Comparison of ENCODE assay signal across 29 cellular contexts in the genomic region with DNA sequence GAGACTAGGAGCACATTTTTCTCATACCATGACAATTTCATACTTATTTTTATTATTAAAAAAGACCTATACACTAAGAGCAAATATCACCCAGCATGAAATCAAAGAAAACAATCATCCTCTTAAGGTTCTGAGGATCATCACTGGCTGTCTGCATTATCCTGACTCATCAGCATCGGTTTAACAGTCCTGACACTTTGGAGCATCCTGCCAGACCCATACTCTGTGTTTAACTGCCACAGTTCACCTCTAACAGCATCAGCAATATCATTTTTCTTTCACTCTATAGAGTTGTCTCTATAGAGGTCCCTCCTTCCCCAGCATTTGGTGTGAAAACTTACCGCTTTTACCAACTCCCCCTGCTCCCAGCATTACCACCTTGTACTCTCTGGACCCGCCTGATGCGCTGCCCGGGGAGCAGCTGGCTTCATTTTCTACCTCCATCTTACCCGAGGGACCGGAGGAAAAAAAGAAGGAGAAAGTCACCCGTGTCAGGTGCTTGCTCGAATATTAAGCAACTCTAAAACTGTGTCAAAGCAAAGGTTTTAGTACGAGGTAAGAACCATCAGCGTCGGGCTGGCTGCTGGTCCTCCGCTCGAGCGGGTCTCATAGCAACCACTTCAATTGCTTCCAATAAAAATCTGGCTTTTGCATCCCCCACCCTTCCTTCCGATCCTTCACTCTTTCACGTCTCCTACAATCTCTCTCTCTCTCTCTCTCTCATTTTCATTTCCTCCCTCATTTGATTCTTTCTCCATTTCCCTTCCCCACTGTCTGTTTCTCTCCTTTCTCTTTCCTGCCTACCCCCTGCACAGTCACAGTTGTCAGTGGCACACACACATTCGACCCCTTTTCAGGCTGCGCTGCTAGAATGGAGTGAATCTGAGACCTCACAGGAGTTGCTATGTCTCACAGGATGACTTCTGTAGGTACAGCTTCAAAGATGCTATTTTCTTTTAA. TPM values are rescaled to one million over a fixed set of nuclear protein-coding genes. Genes with fewer than 3 reads are reported as not detected.
A peak's percentile ranks its signal among the peaks of the same experiment; 100 is the strongest.
DNase-seq lines count a peak whose midpoint lies in the region; TF ChIP-seq lines count a peak whose summit lies in the region.
"Had no signal": no experiment of that assay in that cellular context is flagged by ENCODE, and none has a peak within 500 bp of the region (broad histone marks: within the 10 kb centered on the region; RNA-seq: fewer than 3 reads in every experiment).

A gene (minus strand): TSS at position 610 of the 960 bp plus-strand sequence.

- no peaks in the 10 kb centered on the region for H3K36me3 Mint-ChIP-seq in neural progenitor cell
- H3K36me3 Mint-ChIP-seq: activated naive CD4-positive, alpha-beta T cell treated with anti-CD3 and anti-CD28 coated beads, Interleukin-2, amount 50 U/mL, for 72 hours; CD14-positive monocyte; immature natural killer cell; naive B cell had no signal

- no peak for TF ChIP-seq CTCF in HEK293 (tag by site-specific recombination; IDR thresholded peaks at IDR 0.05)
- no peak for TF ChIP-seq CTCF in neural progenitor cell (IDR thresholded peaks at IDR 0.05)
- no peak for TF ChIP-seq CTCF in uterus (IDR thresholded peaks at IDR 0.05)
- TF ChIP-seq CTCF in ovary (IDR thresholded peaks at IDR 0.05): no peak

- WGBS in ovary, 3 donors: 57 to 60% (median 59%) methylated on average over 19 of the region's 19 CpGs

- TF ChIP-seq EP300 in ovary (IDR thresholded peaks at IDR 0.05): no peak

- no peaks in the 10 kb centered on the region for H4K20me1 ChIP-seq in neural progenitor cell (ENCODE audit: low read depth)

- intact Hi-C loops in uterus (cut with DNase I; ENCODE audit: low total_unique reads) (no loop called here), ovary (cut with DNase I) (no loop called here)

- H3K4me3 Mint-ChIP-seq in neural progenitor cell: no peak within 1 kb of the TSS
- H3K4me3 Mint-ChIP-seq: activated B cell treated with CpG ODN at 0.5 μM for 24 hours; activated T-helper 17 cell treated with anti-CD3 and anti-CD28 coated beads, Interleukin-2, amount 50 U/mL, for 72 hours; CD14-positive monocyte; immature natural killer cell; naive B cell had no signal

- H3K27ac Mint-ChIP-seq in neural progenitor cell: no peak within 1 kb of the TSS
- H3K27ac Mint-ChIP-seq: activated B cell treated with CpG ODN at 0.5 μM for 24 hours; activated naive CD4-positive, alpha-beta T cell treated with anti-CD3 and anti-CD28 coated beads, Interleukin-2, amount 50 U/mL, for 72 hours; activated T-helper 17 cell treated with anti-CD3 and anti-CD28 coated beads, Interleukin-2, amount 50 U/mL, for 72 hours; CD14-positive monocyte; immature natural killer cell; naive B cell had no signal

- CTCF ChIA-PET in HEK293 (lab: Yijun Ruan, JAX): interaction anchor here (0.7 kb wide), 1 partner anchor 9 kb away, joined by 4 read pairs; no protein-coding TSS in a partner anchor

- H3K9ac ChIP-seq in neural progenitor cell: no peak within 1 kb of the TSS

- H3K4me3 ChIP-seq in HEK293 (ENCODE audit: low read depth, low read length): no peak within 1 kb of the TSS
- no peak within 1 kb of the TSS for H3K4me3 ChIP-seq in neural progenitor cell
- H3K4me3 ChIP-seq in uterus: no peak within 1 kb of the TSS
- no peak within 1 kb of the TSS for H3K4me3 ChIP-seq in ovary
- H3K4me3 ChIP-seq: pancreas had no signal

- no peaks in the 10 kb centered on the region for H3K9me3 Mint-ChIP-seq in neural progenitor cell
- H3K9me3 Mint-ChIP-seq: activated B cell treated with CpG ODN at 0.5 μM for 24 hours, CD14-positive monocyte had no signal

- H3K27ac ChIP-seq in HEK293 (ENCODE audit: extremely low read depth, low read depth, low read length): no peak within 1 kb of the TSS
- H3K27ac ChIP-seq in neural progenitor cell: no peak within 1 kb of the TSS
- no peak within 1 kb of the TSS for H3K27ac ChIP-seq in uterus
- no peak within 1 kb of the TSS for H3K27ac ChIP-seq in ovary
- H3K27ac ChIP-seq: foreskin keratinocyte, pancreas had no signal

- H3K9me3 ChIP-seq in HEK293 (ENCODE audit: control insufficient read depth, insufficient read depth, low read depth, low read length) (no peaks in the 10 kb centered on the region), neural progenitor cell (ENCODE audit: low read depth) (no peaks in the 10 kb centered on the region), uterus (no peaks in the 10 kb centered on the region), ovary (no peaks in the 10 kb centered on the region)
- H3K9me3 ChIP-seq: pancreas had no signal

- no peaks in the 10 kb centered on the region for H3F3A ChIP-seq in neural progenitor cell (ENCODE audit: low read depth)

- no peaks in the 10 kb centered on the region for H3K79me2 ChIP-seq in neural progenitor cell (ENCODE audit: low read depth)

- H3K4me1 ChIP-seq in HEK293 (ENCODE audit: control insufficient read depth, insufficient read depth, low read length) (no peaks in the 10 kb centered on the region), neural progenitor cell (no peaks in the 10 kb centered on the region), uterus (no peaks in the 10 kb centered on the region), ovary (ENCODE audit: insufficient read depth) (no peaks in the 10 kb centered on the region)
- H3K4me1 ChIP-seq: foreskin keratinocyte, pancreas had no signal

- peak within 1 kb of the TSS; percentile 26 for H2AFZ ChIP-seq in neural progenitor cell (replicated peaks)

- H3K27me3 ChIP-seq in neural progenitor cell (no peaks in the 10 kb centered on the region), uterus (no peaks in the 10 kb centered on the region), ovary (no peaks in the 10 kb centered on the region)
- H3K27me3 ChIP-seq: foreskin keratinocyte had no signal

- DNase-seq in NCI-H345 treated with DMSO at 0.1 percent for 48 hours (lab: John Stamatoyannopoulos, UW; ENCODE audit: unreplicated experiment) (peak; percentile 34), astrocyte of the hippocampus (ENCODE audit: low read depth, low spot score) (peak; percentile 12), neural progenitor cell (ENCODE audit: low spot score) (no peak), uterus (no peak), COLO829 (ENCODE audit: low spot score) (no peak), ovary (no peak), NCI-H2081 (lab: John Stamatoyannopoulos, UW) (no peak)
- DNase-seq: activated B cell treated with CpG ODN at 0.5 μM for 24 hours; activated CD4-positive, alpha-beta T cell treated with anti-CD3 and anti-CD28 coated beads, Interleukin-2, amount 50 U/mL, for 4 hours; activated CD8-positive, alpha-beta memory T cell treated with anti-CD3 and anti-CD28 coated beads, Interleukin-2, amount 50 U/mL, for 4 hours; effector CD4-positive, alpha-beta T cell; foreskin keratinocyte; immature natural killer cell; naive B cell; NCI-H2081 treated with DMSO at 0.1 percent for 48 hours; NCI-H774; pancreas; right cardiac atrium; stimulated activated naive CD8-positive, alpha-beta T cell treated with anti-CD3 and anti-CD28 coated beads, Interleukin-15, Interleukin-2, amounts not matched to agents 100 U/mL and 50 U/mL, for 24 hours; T-helper 9 cell had no signal

- H3K36me3 ChIP-seq in HEK293 (ENCODE audit: control insufficient read depth in 2 of 2, insufficient read depth in 1 of 2, low read length in 2 of 2) (no peaks in the 10 kb centered on the region), neural progenitor cell (no peaks in the 10 kb centered on the region), uterus (no peaks in the 10 kb centered on the region), ovary (no peaks in the 10 kb centered on the region)
- H3K36me3 ChIP-seq: pancreas had no signal

- H3K27me3 Mint-ChIP-seq in neural progenitor cell (ENCODE audit: insufficient read depth, low read depth): no peaks in the 10 kb centered on the region
- H3K27me3 Mint-ChIP-seq: activated B cell treated with CpG ODN at 0.5 μM for 24 hours; activated T-helper 17 cell treated with anti-CD3 and anti-CD28 coated beads, Interleukin-2, amount 50 U/mL, for 72 hours; naive B cell had no signal

- POLR2A ChIA-PET in HEK293 (lab: Yijun Ruan, JAX): no interaction called here

- H3K4me2 ChIP-seq in neural progenitor cell: no peak within 1 kb of the TSS

- no peaks in the 10 kb centered on the region for H3K4me1 Mint-ChIP-seq in neural progenitor cell
- H3K4me1 Mint-ChIP-seq: activated B cell treated with CpG ODN at 0.5 μM for 24 hours; activated T-helper 17 cell treated with anti-CD3 and anti-CD28 coated beads, Interleukin-2, amount 50 U/mL, for 72 hours; CD14-positive monocyte; immature natural killer cell; naive B cell had no signal

- TF ChIP-seq POLR2A in uterus (IDR thresholded peaks at IDR 0.05) (no peak), ovary (IDR thresholded peaks at IDR 0.05) (no peak)

TF ChIP-seq in HEK293, 187 proteins besides CTCF, POLR2A, EP300 and RAD21:
- TF ChIP-seq RBAK (tag by site-specific recombination; IDR thresholded peaks at IDR 0.05) (no peak), PRDM1 (tag by site-specific recombination; IDR thresholded peaks at IDR 0.05) (peak; percentile 48; the same call in 1 of the 2 replicates), ZNF473 (tag by site-specific recombination; IDR thresholded peaks at IDR 0.05) (no peak), GLIS1 (tag by site-specific recombination; IDR thresholded peaks at IDR 0.05) (0 out of 2 replicates have a peak, but pooled peaks have one; percentile 39)

RNA-seq across cellular contexts. Expression of the gene that starts here (rescaled TPM):
- total RNA-seq in neural progenitor cell (ENCODE audit: low replicate concordance) (not detected in 2 replicates), uterus (not detected), ovary (not detected)
- not detected for polyA plus RNA-seq in ovary
- total RNA-seq: activated B cell treated with CpG ODN at 0.5 μM for 24 hours; activated naive CD4-positive, alpha-beta T cell treated with anti-CD3 and anti-CD28 coated beads, Interleukin-2, amount 50 U/mL, for 72 hours; activated T-helper 17 cell treated with anti-CD3 and anti-CD28 coated beads, Interleukin-2, amount 50 U/mL, for 72 hours; chondrocyte; foreskin keratinocyte; LHCN-M2; mesenteric fat pad; OCI-LY7; pancreas; right cardiac atrium had no signal
- polyA plus RNA-seq: CD14-positive monocyte, esophagus, foreskin keratinocyte, immature natural killer cell, right cardiac atrium had no signal

Comparison
In these comparisons a context has a peak if more than half of its experiments do, and no peak if none do; other contexts are left out.
1. DNase-seq: peak in NCI-H345 treated with DMSO at 0.1 percent for 48 hours (single experiment) and astrocyte of the hippocampus (single experiment); none in neural progenitor cell (single experiment), uterus (0 of 2), COLO829 (single experiment), ovary (0 of 5) and NCI-H2081 (0 of 2).